Comparison of ENCODE assay signal across 1 cellular context in the genomic region with DNA sequence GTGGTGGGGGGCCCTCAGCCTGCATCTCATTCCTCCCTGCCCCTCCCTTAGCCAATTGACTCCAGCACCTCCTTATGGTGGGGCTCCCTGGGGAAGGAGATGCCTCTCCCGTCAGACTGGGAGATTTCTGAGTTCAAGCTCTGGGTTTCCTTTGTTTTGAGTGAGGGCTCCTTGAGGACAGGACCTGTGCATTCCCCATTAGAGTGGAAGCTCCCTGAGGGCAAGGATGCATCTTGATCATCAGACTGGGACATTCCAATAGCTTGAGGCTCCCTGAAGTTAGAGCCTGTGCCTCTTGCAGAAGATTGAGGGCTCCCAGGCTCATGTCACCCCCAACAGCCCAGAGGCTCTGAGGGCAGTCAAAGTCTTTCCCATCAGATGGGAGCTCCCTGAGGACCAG.
TF ChIP-seq lines count a peak whose summit lies in the region.

No MANE protein-coding gene starts in this region.

TF ChIP-seq in K562, 482 proteins besides CTCF, POLR2A, EP300 and RAD21:
- no peak for TF ChIP-seq STAT5B (CRISPR knock-in tag; IDR thresholded peaks at IDR 0.05)
- no peak for TF ChIP-seq ZFP36 (IDR thresholded peaks at IDR 0.05; ENCODE audit: low read depth, low read length, partially characterized antibody)
- no peak for TF ChIP-seq KLF13 (tag; IDR thresholded peaks at IDR 0.05; ENCODE audit: borderline replicate concordance, low read depth)
- peak; percentile 63; the same call in 1 of the 2 replicates for TF ChIP-seq TRIM28 (IDR thresholded peaks at IDR 0.05)
- peak; percentile 87 for TF ChIP-seq ZNF316 (IDR thresholded peaks at IDR 0.05)
- TF ChIP-seq SRSF9 (IDR thresholded peaks at IDR 0.05; ENCODE audit: borderline replicate concordance, low read depth, low read length), result no peak
- TF ChIP-seq SIX5 (IDR thresholded peaks at IDR 0.05; ENCODE audit: borderline replicate concordance in 1 of 2, insufficient read depth in 1 of 2, low read depth in 1 of 2, low read length in 2 of 2), result no peak
- no peak for TF ChIP-seq MBD2 (IDR thresholded peaks at IDR 0.05; ENCODE audit: borderline replicate concordance, low read depth)
- TF ChIP-seq ELF4 (CRISPR knock-in tag; IDR thresholded peaks at IDR 0.05), result no peak
- TF ChIP-seq ZNF444 (CRISPR knock-in tag; IDR thresholded peaks at IDR 0.05), result no peak
- TF ChIP-seq, protein P1, sequence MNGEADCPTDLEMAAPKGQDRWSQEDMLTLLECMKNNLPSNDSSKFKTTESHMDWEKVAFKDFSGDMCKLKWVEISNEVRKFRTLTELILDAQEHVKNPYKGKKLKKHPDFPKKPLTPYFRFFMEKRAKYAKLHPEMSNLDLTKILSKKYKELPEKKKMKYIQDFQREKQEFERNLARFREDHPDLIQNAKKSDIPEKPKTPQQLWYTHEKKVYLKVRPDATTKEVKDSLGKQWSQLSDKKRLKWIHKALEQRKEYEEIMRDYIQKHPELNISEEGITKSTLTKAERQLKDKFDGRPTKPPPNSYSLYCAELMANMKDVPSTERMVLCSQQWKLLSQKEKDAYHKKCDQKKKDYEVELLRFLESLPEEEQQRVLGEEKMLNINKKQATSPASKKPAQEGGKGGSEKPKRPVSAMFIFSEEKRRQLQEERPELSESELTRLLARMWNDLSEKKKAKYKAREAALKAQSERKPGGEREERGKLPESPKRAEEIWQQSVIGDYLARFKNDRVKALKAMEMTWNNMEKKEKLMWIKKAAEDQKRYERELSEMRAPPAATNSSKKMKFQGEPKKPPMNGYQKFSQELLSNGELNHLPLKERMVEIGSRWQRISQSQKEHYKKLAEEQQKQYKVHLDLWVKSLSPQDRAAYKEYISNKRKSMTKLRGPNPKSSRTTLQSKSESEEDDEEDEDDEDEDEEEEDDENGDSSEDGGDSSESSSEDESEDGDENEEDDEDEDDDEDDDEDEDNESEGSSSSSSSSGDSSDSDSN (IDR thresholded peaks at IDR 0.05; ENCODE audit: borderline replicate concordance in 1 of 2, low read depth in 2 of 2, low read length in 2 of 2), result no peak
- TF ChIP-seq TRIM24 (IDR thresholded peaks at IDR 0.05), result peak in 1 of 2 experiments; percentile 36; a peak in 2 of 4 replicates
- no peak for TF ChIP-seq ZNF766 (CRISPR knock-in tag; conservative IDR thresholded peaks at IDR 0.05)
- peak in 1 of 2 experiments; percentile 34; a peak in 1 of 3 replicates for TF ChIP-seq CBX3 (IDR thresholded peaks at IDR 0.05; ENCODE audit: borderline replicate concordance in 1 of 2, low read length in 2 of 2)
- TF ChIP-seq ZNF785 (CRISPR knock-in tag; IDR thresholded peaks at IDR 0.05), result no peak
